ENCODE assay signal across 9 cellular contexts in genomic region chr12:943051-943450, GRCh38.
"Had no signal": no experiment of that assay in that cellular context is flagged by ENCODE, and none has a peak within 500 bp of the region (broad histone marks: within the 10 kb centered on the region; RNA-seq: fewer than 3 reads in every experiment).

No MANE protein-coding gene starts in this region.

- H3K27ac Mint-ChIP-seq: activated naive CD4-positive, alpha-beta T cell treated with anti-CD3 and anti-CD28 coated beads, Interleukin-2, amount 50 U/mL, for 24 hours; memory B cell had no signal

- H3K4me3 Mint-ChIP-seq: activated CD4-positive, alpha-beta memory T cell treated with anti-CD3 and anti-CD28 coated beads, Interleukin-2, amount 10 ng/mL, durations not matched to agents 7 days and 5 days; activated naive CD4-positive, alpha-beta T cell treated with anti-CD3 and anti-CD28 coated beads, Interleukin-2, amount 50 U/mL, for 24 hours; memory B cell had no signal

- H3K36me3 ChIP-seq: transverse colon had no signal

- H3K9me3 Mint-ChIP-seq: activated CD4-positive, alpha-beta memory T cell treated with anti-CD3 and anti-CD28 coated beads, Interleukin-2, amount 10 ng/mL, durations not matched to agents 7 days and 5 days; activated naive CD4-positive, alpha-beta T cell treated with anti-CD3 and anti-CD28 coated beads, Interleukin-2, amount 50 U/mL, for 24 hours; memory B cell had no signal

- H3K27ac ChIP-seq: SJSA1, transverse colon had no signal

- H3K9me3 ChIP-seq: SJSA1, transverse colon had no signal

- H3K27me3 ChIP-seq: SJSA1, transverse colon had no signal

- H3K4me3 ChIP-seq: SJSA1, smooth muscle cell, transverse colon had no signal

- DNase-seq: activated CD4-positive, alpha-beta memory T cell treated with anti-CD3 and anti-CD28 coated beads, Interleukin-2, amount 10 ng/mL, durations not matched to agents 7 days and 5 days; activated CD8-positive, alpha-beta memory T cell treated with anti-CD3 and anti-CD28 coated beads, Interleukin-2, amount 50 U/mL, for 48 hours; central memory CD4-positive, alpha-beta T cell; effector memory CD4-positive, alpha-beta T cell; transverse colon had no signal

- H3K27me3 Mint-ChIP-seq: activated CD4-positive, alpha-beta memory T cell treated with anti-CD3 and anti-CD28 coated beads, Interleukin-2, amount 10 ng/mL, durations not matched to agents 7 days and 5 days; activated naive CD4-positive, alpha-beta T cell treated with anti-CD3 and anti-CD28 coated beads, Interleukin-2, amount 50 U/mL, for 24 hours; memory B cell had no signal
